ENCODE assay signal across 8 cellular contexts in the genomic region with DNA sequence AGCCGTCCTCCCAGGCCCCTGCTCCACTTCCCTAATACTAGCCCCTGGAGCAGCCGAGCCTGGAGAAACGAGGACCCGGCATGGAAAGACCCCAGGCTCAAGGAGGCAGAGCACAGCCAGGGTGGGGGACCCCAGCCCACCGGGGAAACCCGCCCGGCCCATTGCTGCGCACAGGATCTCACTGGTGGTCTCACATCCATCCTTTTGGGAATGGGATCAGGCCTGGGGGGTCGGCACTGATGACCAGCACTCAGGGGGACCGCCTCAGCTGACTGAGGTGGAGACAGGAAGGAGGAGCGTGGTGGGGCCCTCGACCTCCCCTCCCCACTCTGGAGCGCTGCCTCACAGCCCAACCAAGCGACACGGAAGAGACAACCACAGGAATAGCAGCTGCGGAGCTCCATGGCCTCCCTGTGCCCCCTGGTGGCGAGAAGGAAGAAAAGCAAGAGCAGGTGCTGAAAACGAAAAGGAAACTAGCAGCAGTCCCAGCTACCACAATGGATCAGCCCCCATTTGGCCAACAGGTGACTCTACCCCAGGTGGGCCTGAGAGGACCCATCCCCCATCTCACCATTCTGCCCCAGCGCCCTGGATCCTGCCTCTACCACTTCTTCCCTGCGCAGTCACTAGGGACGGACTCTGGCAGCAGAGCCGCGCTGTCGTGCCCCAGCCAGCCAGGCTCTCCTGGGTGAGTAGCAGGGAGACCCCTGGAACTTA. TPM values are rescaled to one million over a fixed set of nuclear protein-coding genes. Genes with fewer than 3 reads are reported as not detected.
A peak's percentile ranks its signal among the peaks of the same experiment; 100 is the strongest.
DNase-seq lines count a peak whose midpoint lies in the region; ATAC-seq and TF ChIP-seq lines count a peak whose summit lies in the region.
"Not testable (repeated sequence)": the region's sequence is repeated elsewhere in the genome, so short reads cannot be mapped to it uniquely, and the experiment has no call there.

No MANE protein-coding gene starts in this region.

- peak overlapping the region; percentile 56 for H2AFZ ChIP-seq in parathyroid adenoma

- not testable (repeated sequence) for H3K36me3 ChIP-seq in parathyroid adenoma (ENCODE audit: control insufficient read depth, insufficient read depth, low read length); transverse colon

- ATAC-seq in HG02623 (IDR thresholded peaks at IDR 0.05; ENCODE audit: unreplicated experiment) (peak; percentile 65), Right ventricle myocardium inferior (peak; percentile 83)
- peak; percentile 84 to 89 for ATAC-seq in activated naive CD4-positive, alpha-beta T cell treated with anti-CD3 and anti-CD28 coated beads, Interleukin-2, amount 50 U/mL, for 72 hours

- H3K9ac ChIP-seq in parathyroid adenoma = not testable (repeated sequence)

- H3K27ac ChIP-seq in parathyroid adenoma, transverse colon: not testable (repeated sequence)

- peak overlapping the region; percentile 54 to 88 for H3K27ac Mint-ChIP-seq in activated naive CD4-positive, alpha-beta T cell treated with anti-CD3 and anti-CD28 coated beads, Interleukin-2, amount 50 U/mL, for 72 hours

- not testable (repeated sequence) for H3K79me2 ChIP-seq in parathyroid adenoma

- intact Hi-C loops in Right ventricle myocardium inferior (cut with DNase I) = loop anchor here (2.0 kb wide), 2 partner anchors 46 to 248 kb away; no protein-coding TSS in a partner anchor
- intact Hi-C loops in transverse colon (cut with DNase I; ENCODE audit: low total_unique reads) = loop anchor here (5.0 kb wide), 2 partner anchors 32 to 247 kb away; partner anchors contain the start of gene TNS1

- not testable (repeated sequence) for H3K9me3 Mint-ChIP-seq in activated naive CD4-positive, alpha-beta T cell treated with anti-CD3 and anti-CD28 coated beads, Interleukin-2, amount 50 U/mL, for 72 hours

- not testable (repeated sequence) for H3K27me3 ChIP-seq in parathyroid adenoma (ENCODE audit: control insufficient read depth, insufficient read depth, low read length)
- H3K27me3 ChIP-seq in transverse colon = peaks cover 21% of the 10 kb centered on the region

- peak overlapping the region; percentile 9 for H3K4me2 ChIP-seq in parathyroid adenoma (ENCODE audit: low read length)

- TF ChIP-seq POLR2A in transverse colon (IDR thresholded peaks at IDR 0.05) = not testable (repeated sequence)

- H3K36me3 Mint-ChIP-seq in activated naive CD4-positive, alpha-beta T cell treated with anti-CD3 and anti-CD28 coated beads, Interleukin-2, amount 50 U/mL, for 72 hours = not testable (repeated sequence)

- not testable (repeated sequence) for TF ChIP-seq EP300 in transverse colon (IDR thresholded peaks at IDR 0.05; ENCODE audit: low read depth)

- not testable (repeated sequence) for H3K4me1 ChIP-seq in parathyroid adenoma, transverse colon

- TF ChIP-seq CTCF in GM12864 (IDR thresholded peaks at IDR 0.05; ENCODE audit: low read depth, low read length, missing control alignments) (peak; percentile 74), parathyroid adenoma (IDR thresholded peaks at IDR 0.05) (peak; percentile 85), transverse colon (IDR thresholded peaks at IDR 0.05) (peak; percentile 56 to 67 (median 62))

- 45% methylated on average over 14 of the region's 24 CpGs; no CpG with 5 or more reads in 1 of the 2 donors for WGBS in transverse colon (ENCODE audit: low coverage in 1 of 2), 2 donors

- not testable (repeated sequence) for H3K4me3 ChIP-seq in GM12864 (ENCODE audit: low read depth, low read length); parathyroid adenoma (ENCODE audit: low read depth, low read length)
- H3K4me3 ChIP-seq in transverse colon = peak overlapping the region in 1 of 4 donors; percentile 9

- not testable (repeated sequence) for H3K9me3 ChIP-seq in parathyroid adenoma (ENCODE audit: control insufficient read depth, low read length); transverse colon

- DNase-seq in GM12864 (ENCODE audit: low read depth) (peak; percentile 33), NAMALWA (ENCODE audit: low spot score) (peak; percentile 75), SKM-1 treated with dmso at 0.1 percent for 144 hours (lab: John Stamatoyannopoulos, UW; ENCODE audit: unreplicated experiment) (peak; percentile 74), Right ventricle myocardium inferior (ENCODE audit: missing footprints) (peak; percentile 85), transverse colon (peak; percentile 62)
- peak; percentile 58 to 76 for DNase-seq in activated naive CD4-positive, alpha-beta T cell treated with anti-CD3 and anti-CD28 coated beads, Interleukin-2, amount 50 U/mL, for 72 hours (ENCODE audit: low spot score in 2 of 2)

- in situ Hi-C loops in transverse colon (cut with MboI; ENCODE audit: low pct_ligation_motif_present in 1 of 4, low pct_unique_long_range_greater_than_20kb in 1 of 4, low sequenced_read_pairs in 3 of 4) = not testable (repeated sequence)

RNA-seq across cellular contexts. Expression of gene TNS1, which starts 31.9 kb away (rescaled TPM):
- 1 to 10 TPM in 1 of 2 donors, under 1 TPM in 1; 0.27 to 5.1 TPM for total RNA-seq in activated naive CD4-positive, alpha-beta T cell treated with anti-CD3 and anti-CD28 coated beads, Interleukin-2, amount 50 U/mL, for 72 hours
- total RNA-seq in Right ventricle myocardium inferior (705 TPM), transverse colon (100 to 1,000 TPM; 101 to 487 (median 231) TPM)

RNA-seq across cellular contexts. Expression of gene RUFY4, which starts 34.4 kb away (rescaled TPM):
- 1 to 10 TPM; 3.2 to 5.1 TPM for total RNA-seq in activated naive CD4-positive, alpha-beta T cell treated with anti-CD3 and anti-CD28 coated beads, Interleukin-2, amount 50 U/mL, for 72 hours
- total RNA-seq in Right ventricle myocardium inferior (not detected), transverse colon (1 to 10 TPM in 1 of 4 donors, not detected in 3; 1.9 TPM)

Comparison
In these comparisons a context has a peak if more than half of its experiments do, and no peak if none do; other contexts are left out.
1. DNase-seq: peak in every context shown above with its lines; median percentile 85 in Right ventricle myocardium inferior; 75 in NAMALWA; 74 in SKM-1 treated with dmso at 0.1 percent for 144 hours; 67 in activated naive CD4-positive, alpha-beta T cell treated with anti-CD3 and anti-CD28 coated beads, Interleukin-2, amount 50 U/mL, for 72 hours; 62 in transverse colon; 33 in GM12864.
2. RNA of gene TNS1, which starts 31.9 kb away (total RNA-seq): 705 TPM in Right ventricle myocardium inferior (single experiment) and 101 to 487 TPM in transverse colon; 0.27 to 5.1 TPM in activated naive CD4-positive, alpha-beta T cell treated with anti-CD3 and anti-CD28 coated beads, Interleukin-2, amount 50 U/mL, for 72 hours; every median in the first group is over 10 times any median in the second.
3. Peak in every context shown above with its lines, with median percentiles within 50 percentile points of each other: CTCF ChIP-seq and ATAC-seq.